ENCODE assay signal across 2 cellular contexts in the genomic region with DNA sequence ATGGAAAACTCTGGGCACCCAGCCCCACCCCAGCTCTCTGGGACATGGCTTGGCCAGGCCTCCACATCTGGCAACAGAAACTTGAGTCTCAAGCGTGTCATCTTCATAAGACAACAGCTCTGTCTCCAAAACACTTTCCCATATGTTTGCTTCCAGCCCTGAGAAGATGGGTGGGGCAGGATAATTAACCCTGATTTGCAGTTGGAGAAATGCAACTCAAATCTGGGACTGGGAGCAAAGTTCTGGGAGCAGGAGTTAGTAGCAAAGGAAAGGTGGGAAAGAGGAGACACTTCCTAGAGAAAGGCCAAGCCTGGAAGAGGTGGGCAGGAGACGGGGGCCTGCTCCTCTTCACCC.
TF ChIP-seq lines count a peak whose summit lies in the region.

No MANE protein-coding gene starts in this region.

TF ChIP-seq in GM23338, 12 proteins besides CTCF, POLR2A, EP300 and RAD21:
- TF ChIP-seq POLR2AphosphoS5 (IDR thresholded peaks at IDR 0.05; ENCODE audit: low read depth): no peak
- no peak for TF ChIP-seq ZNF462 (CRISPR knock-in tag; IDR thresholded peaks at IDR 0.05)
- TF ChIP-seq EZH2phosphoT487 (IDR thresholded peaks at IDR 0.05; ENCODE audit: unreplicated experiment): no peak
- TF ChIP-seq CREB1 (CRISPR knock-in tag; IDR thresholded peaks at IDR 0.05; ENCODE audit: low read depth): no peak

TF ChIP-seq in H1, 55 proteins besides CTCF, POLR2A, EP300 and RAD21:
- no peak for TF ChIP-seq TCF12 (IDR thresholded peaks at IDR 0.05; ENCODE audit: low read depth, low read length)
- TF ChIP-seq, protein P1, sequence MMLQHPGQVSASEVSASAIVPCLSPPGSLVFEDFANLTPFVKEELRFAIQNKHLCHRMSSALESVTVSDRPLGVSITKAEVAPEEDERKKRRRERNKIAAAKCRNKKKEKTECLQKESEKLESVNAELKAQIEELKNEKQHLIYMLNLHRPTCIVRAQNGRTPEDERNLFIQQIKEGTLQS (IDR thresholded peaks at IDR 0.05; ENCODE audit: insufficient read depth, low read depth, low read length): no peak
- no peak for TF ChIP-seq CBX5 (IDR thresholded peaks at IDR 0.05; ENCODE audit: low read depth, low read length)
- no peak for TF ChIP-seq HDAC2 (IDR thresholded peaks at IDR 0.05; ENCODE audit: borderline replicate concordance in 1 of 2, low read depth in 2 of 2, low read length in 2 of 2)
- TF ChIP-seq TEAD4 (IDR thresholded peaks at IDR 0.05; ENCODE audit: low read depth, low read length): no peak
